In genomic region chr10:123665371-123666286, GRCh38 we compare ENCODE assay signal across 24 cellular contexts. TPM values are rescaled to one million over a fixed set of nuclear protein-coding genes. Genes with fewer than 3 reads are reported as not detected.
DNase-seq lines count a peak whose midpoint lies in the region; ATAC-seq, FAIRE-seq and TF ChIP-seq lines count a peak whose summit lies in the region.
"Had no signal": no experiment of that assay in that cellular context is flagged by ENCODE, and none has a peak within 500 bp of the region (broad histone marks: within the 10 kb centered on the region; RNA-seq: fewer than 3 reads in every experiment).

No MANE protein-coding gene starts in this region.

- peak overlapping the region; percentile 68 for H3K4me3 Mint-ChIP-seq in astrocyte (ENCODE audit: unreplicated experiment)
- H3K4me3 Mint-ChIP-seq: activated CD8-positive, alpha-beta T cell treated with anti-CD3 and anti-CD28 coated beads for 36 hours; activated T-cell treated with anti-CD3 and anti-CD28 coated beads, Interleukin-2, amount 50 U/mL, for 4 hours had no signal

- H3K36me3 Mint-ChIP-seq in astrocyte (ENCODE audit: low read depth, unreplicated experiment), result no peaks in the 10 kb centered on the region

- peaks cover 7% of the 10 kb centered on the region for H3K9me3 Mint-ChIP-seq in astrocyte (ENCODE audit: unreplicated experiment)
- H3K9me3 Mint-ChIP-seq: activated CD8-positive, alpha-beta T cell treated with anti-CD3 and anti-CD28 coated beads for 36 hours had no signal

- no peak overlapping the region for H3K27ac Mint-ChIP-seq in astrocyte (ENCODE audit: unreplicated experiment)
- H3K27ac Mint-ChIP-seq: activated CD8-positive, alpha-beta T cell treated with anti-CD3 and anti-CD28 coated beads for 36 hours had no signal

- no peak for TF ChIP-seq CTCF in astrocyte (IDR thresholded peaks at IDR 0.05; ENCODE audit: insufficient read depth, low read depth, low read length)

- no peak for ATAC-seq in GM19328 (IDR thresholded peaks at IDR 0.05; ENCODE audit: unreplicated experiment)
- ATAC-seq: activated CD8-positive, alpha-beta T cell treated with anti-CD3 and anti-CD28 coated beads for 36 hours; activated T-cell treated with anti-CD3 and anti-CD28 coated beads, Interleukin-2, amount 50 U/mL, for 4 hours; GM12878; left cardiac atrium had no signal

- no peaks in the 10 kb centered on the region for H3K9me3 ChIP-seq in astrocyte (ENCODE audit: insufficient read depth, low read depth, low read length)
- H3K9me3 ChIP-seq: suprapubic skin had no signal

- H3K27ac ChIP-seq in astrocyte (ENCODE audit: low read depth, low read length) (no peak overlapping the region), caudate nucleus (ENCODE audit: low read depth, low read length) (no peak overlapping the region)
- H3K27ac ChIP-seq: right atrium auricular region, suprapubic skin had no signal

- peaks cover 6% of the 10 kb centered on the region for H3K4me1 Mint-ChIP-seq in astrocyte (ENCODE audit: low read depth, unreplicated experiment)

- H3K36me3 ChIP-seq in astrocyte (ENCODE audit: insufficient read depth, low read length), result no peaks in the 10 kb centered on the region
- H3K36me3 ChIP-seq: right atrium auricular region, suprapubic skin had no signal

- no peak overlapping the region for H3K9ac ChIP-seq in astrocyte (ENCODE audit: low read length)

- no peaks in the 10 kb centered on the region for H3K27me3 ChIP-seq in astrocyte (ENCODE audit: insufficient read depth, low read length)
- H3K27me3 ChIP-seq: right atrium auricular region had no signal

- H4K20me1 ChIP-seq in astrocyte (ENCODE audit: insufficient read depth, low read length), result no peaks in the 10 kb centered on the region

- H3K27me3 Mint-ChIP-seq in astrocyte (ENCODE audit: low read depth, unreplicated experiment), result peaks cover 83% of the 10 kb centered on the region

- H3K4me2 ChIP-seq in astrocyte (ENCODE audit: low read length), result no peak overlapping the region

- H3K4me1 ChIP-seq in astrocyte (ENCODE audit: insufficient read depth, low read length), result no peaks in the 10 kb centered on the region
- H3K4me1 ChIP-seq: right atrium auricular region, suprapubic skin had no signal

- H3K4me3 ChIP-seq in astrocyte (ENCODE audit: insufficient read depth, low read depth, low read length), result no peak overlapping the region
- H3K4me3 ChIP-seq: GM12878, right atrium auricular region, suprapubic skin had no signal

- no peaks in the 10 kb centered on the region for H3K79me2 ChIP-seq in astrocyte (ENCODE audit: insufficient read depth, low read length)

- H2AFZ ChIP-seq in astrocyte (ENCODE audit: low read depth, low read length), result no peak overlapping the region

- FAIRE-seq in astrocyte (lab: Jason Lieb, UNC), result no peak
- FAIRE-seq: colon, D721Med, GM12878, H54 had no signal

- DNase-seq in NCI-H524 (lab: John Stamatoyannopoulos, UW) (peak; percentile 8 to 36), NCI-H524 treated with DMSO at 0.1 percent for 48 hours (lab: John Stamatoyannopoulos, UW) (no peak), astrocyte (ENCODE audit: low read depth) (no peak), iPS-NIHi7 (ENCODE audit: extremely low spot score) (peak; percentile 39), retina (peak; percentile 50), caudate nucleus (lab: John Stamatoyannopoulos, UW) (no peak), NCI-H345 treated with DMSO at 0.1 percent for 48 hours (lab: John Stamatoyannopoulos, UW; ENCODE audit: unreplicated experiment) (no peak)
- DNase-seq: activated CD4-positive, CD25-positive, alpha-beta regulatory T cell; activated CD8-positive, alpha-beta T cell treated with anti-CD3 and anti-CD28 coated beads for 36 hours; activated naive CD4-positive, alpha-beta T cell treated with anti-CD3 and anti-CD28 coated beads, Interleukin-2, amount 50 U/mL, for 16 hours; activated T-cell treated with anti-CD3 and anti-CD28 coated beads, Interleukin-2, amount 50 U/mL, for 4 hours; C1 segment of cervical spinal cord; left cardiac atrium; MM.1S; NCI-H2029 treated with DMSO at 0.1 percent for 48 hours; NCI-H774 had no signal

RNA-seq across cellular contexts. Expression of gene GPR26, which starts 0.5 kb away (rescaled TPM):
- total RNA-seq in astrocyte, result 0.09 TPM in 1 of 2 replicates, not detected in the other
- total RNA-seq: activated CD8-positive, alpha-beta T cell treated with anti-CD3 and anti-CD28 coated beads for 36 hours; activated T-cell treated with anti-CD3 and anti-CD28 coated beads, Interleukin-2, amount 50 U/mL, for 4 hours; left cardiac atrium; right atrium auricular region; SK-MEL-5; suprapubic skin had no signal

Comparison
In these comparisons a context has a peak if more than half of its experiments do, and no peak if none do; other contexts are left out.
1. DNase-seq: peak in NCI-H524 (2 of 2), iPS-NIHi7 (single experiment) and retina (single experiment); none in NCI-H524 treated with DMSO at 0.1 percent for 48 hours (single experiment), astrocyte (single experiment), caudate nucleus (0 of 61) and NCI-H345 treated with DMSO at 0.1 percent for 48 hours (single experiment).